Comparison of ENCODE assay signal across 1 cellular context in genomic region chr12:111597731-111598636, GRCh38.
A peak's percentile ranks its signal among the peaks of the same experiment; 100 is the strongest.
TF ChIP-seq lines count a peak whose summit lies in the region.

No MANE protein-coding gene starts in this region.

TF ChIP-seq in K562, 482 proteins besides CTCF, POLR2A, EP300 and RAD21 (continued from another document):
- TF ChIP-seq RREB1 (CRISPR knock-in tag; IDR thresholded peaks at IDR 0.05) (no peak), WHSC1 (IDR thresholded peaks at IDR 0.05; ENCODE audit: low read length) (no peak), HMGXB4 (CRISPR knock-in tag; IDR thresholded peaks at IDR 0.05) (no peak), POLR2AphosphoS2 (IDR thresholded peaks at IDR 0.05; ENCODE audit: low read length) (0 out of 2 replicates have a peak, but pooled peaks have one; percentile 49), ZSCAN32 (CRISPR knock-in tag; IDR thresholded peaks at IDR 0.05) (no peak), MYNN (IDR thresholded peaks at IDR 0.05) (no peak), MYNN (CRISPR knock-in tag; IDR thresholded peaks at IDR 0.05) (no peak), ZNF239 (CRISPR knock-in tag; IDR thresholded peaks at IDR 0.05) (no peak), ZNF592 (IDR thresholded peaks at IDR 0.05) (no peak), XRCC5 (IDR thresholded peaks at IDR 0.05; ENCODE audit: low read depth, low read length) (no peak), HOXB6 (CRISPR knock-in tag; IDR thresholded peaks at IDR 0.05; ENCODE audit: borderline replicate concordance) (no peak), SOX6 (IDR thresholded peaks at IDR 0.05) (no peak), ZNF253 (CRISPR knock-in tag; conservative IDR thresholded peaks at IDR 0.05) (no peak; the same call in 1 of the 2 replicates), ZNF197 (CRISPR knock-in tag; IDR thresholded peaks at IDR 0.05; ENCODE audit: low read depth) (no peak), PURB (CRISPR knock-in tag; IDR thresholded peaks at IDR 0.05; ENCODE audit: low read depth) (no peak), MEIS2 (IDR thresholded peaks at IDR 0.05; ENCODE audit: partially characterized antibody) (no peak), ILK (tag; IDR thresholded peaks at IDR 0.05; ENCODE audit: borderline replicate concordance, low read depth) (no peak), MYC (IDR thresholded peaks at IDR 0.05; ENCODE audit: low read depth, low read length) (peak; percentile 63; the same call in 1 of the 2 replicates), MYC (CRISPR knock-in tag; IDR thresholded peaks at IDR 0.05; ENCODE audit: borderline replicate concordance, low read depth) (0 out of 2 replicates have a peak, but pooled peaks have one; percentile 72), ZBTB9 (CRISPR knock-in tag; IDR thresholded peaks at IDR 0.05) (no peak), HDAC1 (IDR thresholded peaks at IDR 0.05) (peak in 1 of 2 experiments; percentile 16; a peak in 2 of 4 replicates), AFF1 (IDR thresholded peaks at IDR 0.05; ENCODE audit: low read depth in 1 of 2, partially characterized antibody in 2 of 2) (no peak), HSF4 (CRISPR knock-in tag; IDR thresholded peaks at IDR 0.05; ENCODE audit: borderline replicate concordance) (no peak), PCBP2 (IDR thresholded peaks at IDR 0.05; ENCODE audit: low read depth, low read length, poor library complexity, severe bottlenecking) (no peak), ZNF280B (CRISPR knock-in tag; IDR thresholded peaks at IDR 0.05) (no peak), U2AF1 (optimal IDR thresholded peaks at IDR 0.05; ENCODE audit: low read depth, low read length) (no peak)
